Comparison of ENCODE assay signal across 1 cellular context in the genomic region with DNA sequence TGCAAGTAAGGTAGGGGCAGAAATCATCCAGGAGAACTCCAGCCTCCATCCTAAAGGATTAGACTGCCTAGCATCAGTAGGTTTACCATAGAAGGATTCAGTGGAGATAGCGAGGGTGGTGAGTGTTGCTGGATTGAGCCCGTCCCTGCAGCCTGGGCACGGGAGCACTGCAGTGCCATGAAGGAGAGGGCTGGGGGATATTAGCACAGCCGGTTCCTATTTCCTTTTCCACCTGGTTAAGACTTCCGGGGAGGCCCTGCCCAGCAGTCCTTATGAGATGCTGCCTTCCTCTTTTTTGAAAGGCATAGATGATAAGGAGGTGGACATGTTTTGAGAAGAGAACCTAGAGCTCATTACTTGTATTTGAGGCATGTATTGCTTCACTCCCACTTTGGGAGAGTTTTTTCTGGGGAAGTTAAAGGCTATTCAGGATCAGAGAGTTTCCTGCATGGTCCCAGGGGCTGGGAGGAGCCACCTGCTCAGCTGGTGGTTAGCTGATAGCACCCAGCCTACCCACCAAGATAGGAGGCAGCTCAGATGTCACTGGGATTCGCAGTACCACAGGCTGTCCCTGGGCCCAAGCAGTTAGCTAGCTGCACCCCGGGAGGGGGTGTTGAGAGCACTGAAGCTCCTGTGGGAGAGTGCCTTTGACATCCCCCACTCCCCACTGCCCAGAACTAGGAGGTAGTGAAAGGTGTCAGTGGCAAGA.
TF ChIP-seq lines count a peak whose summit lies in the region.

No MANE protein-coding gene starts in this region.

TF ChIP-seq in SK-N-SH, 30 proteins besides CTCF, POLR2A, EP300 and RAD21 (continued from another document):
- TF ChIP-seq, protein P1, sequence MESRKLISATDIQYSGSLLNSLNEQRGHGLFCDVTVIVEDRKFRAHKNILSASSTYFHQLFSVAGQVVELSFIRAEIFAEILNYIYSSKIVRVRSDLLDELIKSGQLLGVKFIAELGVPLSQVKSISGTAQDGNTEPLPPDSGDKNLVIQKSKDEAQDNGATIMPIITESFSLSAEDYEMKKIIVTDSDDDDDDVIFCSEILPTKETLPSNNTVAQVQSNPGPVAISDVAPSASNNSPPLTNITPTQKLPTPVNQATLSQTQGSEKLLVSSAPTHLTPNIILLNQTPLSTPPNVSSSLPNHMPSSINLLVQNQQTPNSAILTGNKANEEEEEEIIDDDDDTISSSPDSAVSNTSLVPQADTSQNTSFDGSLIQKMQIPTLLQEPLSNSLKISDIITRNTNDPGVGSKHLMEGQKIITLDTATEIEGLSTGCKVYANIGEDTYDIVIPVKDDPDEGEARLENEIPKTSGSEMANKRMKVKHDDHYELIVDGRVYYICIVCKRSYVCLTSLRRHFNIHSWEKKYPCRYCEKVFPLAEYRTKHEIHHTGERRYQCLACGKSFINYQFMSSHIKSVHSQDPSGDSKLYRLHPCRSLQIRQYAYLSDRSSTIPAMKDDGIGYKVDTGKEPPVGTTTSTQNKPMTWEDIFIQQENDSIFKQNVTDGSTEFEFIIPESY (IDR thresholded peaks at IDR 0.05; ENCODE audit: borderline replicate concordance, low read depth) = no peak
- TF ChIP-seq, protein P2, sequence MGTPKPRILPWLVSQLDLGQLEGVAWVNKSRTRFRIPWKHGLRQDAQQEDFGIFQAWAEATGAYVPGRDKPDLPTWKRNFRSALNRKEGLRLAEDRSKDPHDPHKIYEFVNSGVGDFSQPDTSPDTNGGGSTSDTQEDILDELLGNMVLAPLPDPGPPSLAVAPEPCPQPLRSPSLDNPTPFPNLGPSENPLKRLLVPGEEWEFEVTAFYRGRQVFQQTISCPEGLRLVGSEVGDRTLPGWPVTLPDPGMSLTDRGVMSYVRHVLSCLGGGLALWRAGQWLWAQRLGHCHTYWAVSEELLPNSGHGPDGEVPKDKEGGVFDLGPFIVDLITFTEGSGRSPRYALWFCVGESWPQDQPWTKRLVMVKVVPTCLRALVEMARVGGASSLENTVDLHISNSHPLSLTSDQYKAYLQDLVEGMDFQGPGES (IDR thresholded peaks at IDR 0.05; ENCODE audit: low read depth, low read length) = no peak
- TF ChIP-seq, protein P3, sequence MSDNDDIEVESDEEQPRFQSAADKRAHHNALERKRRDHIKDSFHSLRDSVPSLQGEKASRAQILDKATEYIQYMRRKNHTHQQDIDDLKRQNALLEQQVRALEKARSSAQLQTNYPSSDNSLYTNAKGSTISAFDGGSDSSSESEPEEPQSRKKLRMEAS (IDR thresholded peaks at IDR 0.05; ENCODE audit: low read depth) = no peak
- TF ChIP-seq YY1 (IDR thresholded peaks at IDR 0.05; ENCODE audit: low read depth) (no peak), SMC3 (IDR thresholded peaks at IDR 0.05; ENCODE audit: low read depth, low read length) (no peak), MEF2A (IDR thresholded peaks at IDR 0.05; ENCODE audit: borderline replicate concordance, low read depth) (no peak), RFX5 (IDR thresholded peaks at IDR 0.05; ENCODE audit: low read length) (no peak)
- TF ChIP-seq, protein P4, sequence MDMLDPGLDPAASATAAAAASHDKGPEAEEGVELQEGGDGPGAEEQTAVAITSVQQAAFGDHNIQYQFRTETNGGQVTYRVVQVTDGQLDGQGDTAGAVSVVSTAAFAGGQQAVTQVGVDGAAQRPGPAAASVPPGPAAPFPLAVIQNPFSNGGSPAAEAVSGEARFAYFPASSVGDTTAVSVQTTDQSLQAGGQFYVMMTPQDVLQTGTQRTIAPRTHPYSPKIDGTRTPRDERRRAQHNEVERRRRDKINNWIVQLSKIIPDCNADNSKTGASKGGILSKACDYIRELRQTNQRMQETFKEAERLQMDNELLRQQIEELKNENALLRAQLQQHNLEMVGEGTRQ (IDR thresholded peaks at IDR 0.05; ENCODE audit: borderline replicate concordance, low read depth, low read length) = no peak
- TF ChIP-seq, protein P5, sequence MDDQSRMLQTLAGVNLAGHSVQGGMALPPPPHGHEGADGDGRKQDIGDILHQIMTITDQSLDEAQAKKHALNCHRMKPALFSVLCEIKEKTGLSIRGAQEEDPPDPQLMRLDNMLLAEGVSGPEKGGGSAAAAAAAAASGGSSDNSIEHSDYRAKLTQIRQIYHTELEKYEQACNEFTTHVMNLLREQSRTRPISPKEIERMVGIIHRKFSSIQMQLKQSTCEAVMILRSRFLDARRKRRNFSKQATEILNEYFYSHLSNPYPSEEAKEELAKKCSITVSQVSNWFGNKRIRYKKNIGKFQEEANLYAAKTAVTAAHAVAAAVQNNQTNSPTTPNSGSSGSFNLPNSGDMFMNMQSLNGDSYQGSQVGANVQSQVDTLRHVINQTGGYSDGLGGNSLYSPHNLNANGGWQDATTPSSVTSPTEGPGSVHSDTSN (IDR thresholded peaks at IDR 0.05) = no peak
- TF ChIP-seq, protein P6, sequence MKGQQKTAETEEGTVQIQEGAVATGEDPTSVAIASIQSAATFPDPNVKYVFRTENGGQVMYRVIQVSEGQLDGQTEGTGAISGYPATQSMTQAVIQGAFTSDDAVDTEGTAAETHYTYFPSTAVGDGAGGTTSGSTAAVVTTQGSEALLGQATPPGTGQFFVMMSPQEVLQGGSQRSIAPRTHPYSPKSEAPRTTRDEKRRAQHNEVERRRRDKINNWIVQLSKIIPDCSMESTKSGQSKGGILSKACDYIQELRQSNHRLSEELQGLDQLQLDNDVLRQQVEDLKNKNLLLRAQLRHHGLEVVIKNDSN (IDR thresholded peaks at IDR 0.05; ENCODE audit: borderline replicate concordance, low read depth) = no peak
